In the genomic region with DNA sequence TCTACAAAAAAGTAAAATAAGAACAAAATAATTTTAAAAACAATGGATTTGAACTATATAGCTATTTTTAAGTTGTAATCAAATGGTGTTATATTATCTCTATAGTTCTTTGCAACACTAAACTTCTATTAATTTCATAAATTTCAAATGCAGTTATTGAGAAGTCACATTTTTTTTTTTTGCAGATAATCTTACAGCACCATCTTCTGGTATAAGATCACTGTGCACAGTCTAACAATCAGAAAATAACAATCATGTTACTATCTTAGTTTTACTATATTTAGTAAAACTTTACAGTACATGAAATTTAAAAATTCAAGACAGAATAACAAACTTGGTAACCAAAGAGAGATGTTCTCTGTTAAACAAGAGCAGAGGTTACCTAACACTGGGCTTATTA, we compare ENCODE assay signal across 15 cellular contexts. TPM values are rescaled to one million over a fixed set of nuclear protein-coding genes. Genes with fewer than 3 reads are reported as not detected.
DNase-seq lines count a peak whose midpoint lies in the region; ATAC-seq and TF ChIP-seq lines count a peak whose summit lies in the region.
"Had no signal": no experiment of that assay in that cellular context is flagged by ENCODE, and none has a peak within 500 bp of the region (broad histone marks: within the 10 kb centered on the region; RNA-seq: fewer than 3 reads in every experiment).

No MANE protein-coding gene starts in this region.

- H3K27ac ChIP-seq in HEK293 (ENCODE audit: extremely low read depth, low read depth, low read length): no peak overlapping the region
- H3K27ac ChIP-seq in VCaP: no peak overlapping the region
- H3K27ac ChIP-seq: sigmoid colon, tibial artery had no signal

- POLR2A ChIA-PET in HEK293 (lab: Yijun Ruan, JAX): no interaction called here

- H3K4me1 ChIP-seq in HEK293 (ENCODE audit: control insufficient read depth, insufficient read depth, low read length): 0 out of 2 replicates have a peak, but pooled peaks cover 4% of the 10 kb centered on the region
- H3K4me1 ChIP-seq: sigmoid colon, tibial artery had no signal

- H3K4me3 ChIP-seq in AG10803 (ENCODE audit: low read length): no peak overlapping the region
- no peak overlapping the region for H3K4me3 ChIP-seq in HEK293 (ENCODE audit: low read depth, low read length)
- H3K4me3 ChIP-seq: sigmoid colon, tibial artery had no signal

- peaks cover 12% of the 10 kb centered on the region for H3K36me3 Mint-ChIP-seq in activated T-helper 17 cell treated with anti-CD3 and anti-CD28 coated beads, Interleukin-2, amount 50 U/mL, for 72 hours (ENCODE audit: low read depth)

- no peaks in the 10 kb centered on the region for H3K4me1 Mint-ChIP-seq in activated T-helper 17 cell treated with anti-CD3 and anti-CD28 coated beads, Interleukin-2, amount 50 U/mL, for 72 hours
- H3K4me1 Mint-ChIP-seq: activated CD4-positive, alpha-beta T cell treated with anti-CD3 and anti-CD28 coated beads, Interleukin-2, amount 10 ng/mL, durations not matched to agents 7 days and 5 days had no signal

- DNase-seq in AG10803 (ENCODE audit: low read depth) (no peak), left colon (no peak), inferior parietal cortex (ENCODE audit: extremely low spot score) (no peak), amniotic stem cell (lab: John Stamatoyannopoulos, UW) (no peak)
- DNase-seq in effector CD8-positive, alpha-beta T cell (lab: John Stamatoyannopoulos, UW): no peak
- DNase-seq: activated CD4-positive, alpha-beta T cell treated with anti-CD3 and anti-CD28 coated beads, Interleukin-2, amount 10 ng/mL, durations not matched to agents 7 days and 5 days; activated gamma-delta T cell treated with Interleukin-2 at 50 U/mL for 16 hours; midbrain; MM.1S; NCI-H510A; sigmoid colon; tibial artery had no signal

- peaks cover 3 to 7% of the 10 kb centered on the region in 2 experiments; a peak in 2 of 3 replicates for H3K36me3 ChIP-seq in HEK293 (ENCODE audit: control insufficient read depth in 2 of 2, insufficient read depth in 1 of 2, low read length in 2 of 2)

- TF ChIP-seq CTCF in AG10803 (conservative IDR thresholded peaks at IDR 0.05; ENCODE audit: low read length) (peak; percentile 29), HEK293 (tag by site-specific recombination; IDR thresholded peaks at IDR 0.05) (no peak), VCaP (conservative IDR thresholded peaks at IDR 0.05) (peak; percentile 83)

- peak; percentile 44 for ATAC-seq in left colon
- ATAC-seq in activated T-helper 17 cell treated with anti-CD3 and anti-CD28 coated beads, Interleukin-2, amount 50 U/mL, for 72 hours (replicated peaks): no peak

- no peak overlapping the region for H3K27ac Mint-ChIP-seq in activated T-helper 17 cell treated with anti-CD3 and anti-CD28 coated beads, Interleukin-2, amount 50 U/mL, for 72 hours
- H3K27ac Mint-ChIP-seq: activated CD4-positive, alpha-beta T cell treated with anti-CD3 and anti-CD28 coated beads, Interleukin-2, amount 10 ng/mL, durations not matched to agents 7 days and 5 days had no signal

- H3K27me3 Mint-ChIP-seq in activated T-helper 17 cell treated with anti-CD3 and anti-CD28 coated beads, Interleukin-2, amount 50 U/mL, for 72 hours: no peaks in the 10 kb centered on the region
- H3K27me3 Mint-ChIP-seq: activated CD4-positive, alpha-beta T cell treated with anti-CD3 and anti-CD28 coated beads, Interleukin-2, amount 10 ng/mL, durations not matched to agents 7 days and 5 days had no signal

- H3K9me3 Mint-ChIP-seq in activated T-helper 17 cell treated with anti-CD3 and anti-CD28 coated beads, Interleukin-2, amount 50 U/mL, for 72 hours: no peaks in the 10 kb centered on the region
- H3K9me3 Mint-ChIP-seq: activated CD4-positive, alpha-beta T cell treated with anti-CD3 and anti-CD28 coated beads, Interleukin-2, amount 10 ng/mL, durations not matched to agents 7 days and 5 days had no signal

- intact Hi-C loops in left colon (cut with DNase I, micrococcal nuclease): no loop called here

- H3K9me3 ChIP-seq in HEK293 (ENCODE audit: control insufficient read depth, insufficient read depth, low read depth, low read length): no peaks in the 10 kb centered on the region
- H3K9me3 ChIP-seq: sigmoid colon, tibial artery had no signal

- CTCF ChIA-PET in HEK293 (lab: Yijun Ruan, JAX): interaction anchor here (0.6 to 1.4 kb wide), 14 partner anchors 9 to 1340 kb away, joined by 3 to 8 read pairs (median 4); no protein-coding TSS in a partner anchor

- no peak overlapping the region for H3K4me3 Mint-ChIP-seq in activated T-helper 17 cell treated with anti-CD3 and anti-CD28 coated beads, Interleukin-2, amount 50 U/mL, for 72 hours
- H3K4me3 Mint-ChIP-seq: activated CD4-positive, alpha-beta T cell treated with anti-CD3 and anti-CD28 coated beads, Interleukin-2, amount 10 ng/mL, durations not matched to agents 7 days and 5 days had no signal

TF ChIP-seq in HEK293, 187 proteins besides CTCF, POLR2A, EP300 and RAD21:
- no peak for TF ChIP-seq KLF10 (tag by site-specific recombination; IDR thresholded peaks at IDR 0.05)
- peak; percentile 50 for TF ChIP-seq ZNF654 (tag by site-specific recombination; IDR thresholded peaks at IDR 0.05; ENCODE audit: low read depth)

RNA-seq across cellular contexts. Expression of a gene that starts 40.6 kb away (rescaled TPM):
- total RNA-seq in left colon: 1 to 10 TPM; 8.5 to 9.3 TPM
- total RNA-seq in activated T-helper 17 cell treated with anti-CD3 and anti-CD28 coated beads, Interleukin-2, amount 50 U/mL, for 72 hours: 10 to 100 TPM in 1 of 2 donors, 1 to 10 TPM in 1; 7.3 to 11.5 TPM
